In genomic region chr12:108515916-108516315, GRCh38 we compare ENCODE assay signal across 8 cellular contexts. TPM values are rescaled to one million over a fixed set of nuclear protein-coding genes. Genes with fewer than 3 reads are reported as not detected.
A peak's percentile ranks its signal among the peaks of the same experiment; 100 is the strongest.
DNase-seq lines count a peak whose midpoint lies in the region; ATAC-seq and TF ChIP-seq lines count a peak whose summit lies in the region.

No MANE protein-coding gene starts in this region.

- H3K27me3 ChIP-seq in DND-41 (ENCODE audit: insufficient read depth, low read length, poor library complexity) (no peaks in the 10 kb centered on the region), dorsolateral prefrontal cortex (no peaks in the 10 kb centered on the region), neuronal stem cell (ENCODE audit: control insufficient read depth in 3 of 3, insufficient read depth in 3 of 3, low read depth in 1 of 3, low read length in 3 of 3) (no peaks in the 10 kb centered on the region)

- H3K36me3 ChIP-seq in DND-41 (ENCODE audit: insufficient read depth, low read length) (peaks cover 42% of the 10 kb centered on the region), neuronal stem cell (replicated peaks in 1 of 2; ENCODE audit: control insufficient read depth in 2 of 2, insufficient read depth in 2 of 2, low read length in 2 of 2) (peaks cover 34 to 44% of the 10 kb centered on the region in 2 donors)

- peak overlapping the region; percentile 87 for H3K4me2 ChIP-seq in DND-41 (ENCODE audit: insufficient read depth, low read length)
- H3K4me2 ChIP-seq in neuronal stem cell (ENCODE audit: insufficient read depth, low read length, poor library complexity, severe bottlenecking), result peak overlapping the region; percentile 91

- no peak overlapping the region for H2BK120ac ChIP-seq in neuronal stem cell (ENCODE audit: low read depth, low read length)

- no peak overlapping the region for H4K8ac ChIP-seq in neuronal stem cell (ENCODE audit: low read depth, low read length)

- ATAC-seq in DND-41 (ENCODE audit: insufficient read depth, low read depth) (no peak), GM18868 (IDR thresholded peaks at IDR 0.05; ENCODE audit: unreplicated experiment) (no peak), GM19023 (IDR thresholded peaks at IDR 0.05; ENCODE audit: unreplicated experiment) (no peak), GM21515 (IDR thresholded peaks at IDR 0.05; ENCODE audit: unreplicated experiment) (no peak), HG02763 (IDR thresholded peaks at IDR 0.05; ENCODE audit: unreplicated experiment) (no peak)

- peak overlapping the region; percentile 30 for H3K23ac ChIP-seq in neuronal stem cell (ENCODE audit: low read depth, low read length, poor library complexity)

- H3K18ac ChIP-seq in neuronal stem cell (ENCODE audit: low read length), result no peak overlapping the region

- H3K4me3 ChIP-seq in DND-41 (ENCODE audit: low read depth in 1 of 2, low read length in 2 of 2) (peak overlapping the region; percentile 58 to 82), NB4 (ENCODE audit: low read depth, low read length) (peak overlapping the region; percentile 82), dorsolateral prefrontal cortex (peak overlapping the region; percentile 55 to 98 (median 89)), neuronal stem cell (ENCODE audit: low read length in 2 of 2) (peak overlapping the region; percentile 94 to 97)

- H3K9ac ChIP-seq in DND-41 (ENCODE audit: low read depth, low read length) (peak overlapping the region; percentile 76), neuronal stem cell (ENCODE audit: low read depth, low read length, poor library complexity) (peak overlapping the region; percentile 88)

- no peak overlapping the region for H2BK15ac ChIP-seq in neuronal stem cell (ENCODE audit: low read length)

- peak overlapping the region; percentile 9 for H3K14ac ChIP-seq in neuronal stem cell (ENCODE audit: low read length)

- peak overlapping the region; percentile 72 for H2BK5ac ChIP-seq in neuronal stem cell (ENCODE audit: low read length)

- H2BK12ac ChIP-seq in neuronal stem cell (ENCODE audit: low read length), result no peak overlapping the region

- peaks cover 7% of the 10 kb centered on the region for H3K79me1 ChIP-seq in neuronal stem cell (ENCODE audit: low read depth, low read length)

- H2AFZ ChIP-seq in DND-41 (ENCODE audit: low read depth, low read length), result peak overlapping the region; percentile 84; the same call in 1 of the 2 replicates
- peak overlapping the region; percentile 95 for H2AFZ ChIP-seq in neuronal stem cell (ENCODE audit: low read length)

- H3K9me3 ChIP-seq in DND-41 (ENCODE audit: insufficient read depth, low read length, severe bottlenecking) (no peaks in the 10 kb centered on the region), neuronal stem cell (replicated peaks in 1 of 2; ENCODE audit: control insufficient read depth in 2 of 2, insufficient read depth in 1 of 2, low read depth in 1 of 2, low read length in 2 of 2) (peaks cover 0 to 5% of the 10 kb centered on the region in 2 donors)

- no peak overlapping the region for H3K4ac ChIP-seq in neuronal stem cell (ENCODE audit: low read length)

- peaks cover 21% of the 10 kb centered on the region for H4K20me1 ChIP-seq in DND-41 (ENCODE audit: insufficient read depth, low read length)

- no CpG with 5 or more reads among the region's 5 CpGs for WGBS in neuronal stem cell (ENCODE audit: extremely low coverage in 2 of 2, insufficient read length in 2 of 2, insufficient replicate concordance in 1 of 2), 2 donors

- H4K91ac ChIP-seq in neuronal stem cell (ENCODE audit: low read depth, low read length, poor library complexity), result no peak overlapping the region

- peak overlapping the region; percentile 78 for H3K27ac ChIP-seq in DND-41 (ENCODE audit: low read length)
- H3K27ac ChIP-seq in dorsolateral prefrontal cortex, result peak overlapping the region in 20 of 59 donors; percentile 2 to 87 (median 70)
- H3K27ac ChIP-seq in neuronal stem cell (replicated peaks; ENCODE audit: low read length), result no peak overlapping the region

- H2AK5ac ChIP-seq in neuronal stem cell (ENCODE audit: low read depth, low read length), result peak overlapping the region; percentile 57

- no peak for TF ChIP-seq POLR2A in NB4 (IDR thresholded peaks at IDR 0.05; ENCODE audit: extremely low read depth, insufficient read length)

- peaks cover 20% of the 10 kb centered on the region for H3K79me2 ChIP-seq in DND-41 (ENCODE audit: insufficient read depth, low read length)

- H3K4me1 ChIP-seq in DND-41 (ENCODE audit: insufficient read depth, low read length) (peaks cover 39% of the 10 kb centered on the region), neuronal stem cell (ENCODE audit: control insufficient read depth in 2 of 2, insufficient read depth in 1 of 2, low read depth in 1 of 2, low read length in 2 of 2) (peaks cover 5 to 11% of the 10 kb centered on the region in 2 donors)

- intact Hi-C loops in dorsolateral prefrontal cortex (cut with DNase I), result loop anchor here (1.0 to 10.0 kb wide), 7 partner anchors 45 to 831 kb away; partner anchors contain the start of genes ISCU (in 1 of the 2), PRDM4 (in 1 of the 2), PWP1 (in 1 of the 2) and SART3 (in 1 of the 2)

- DNase-seq in DND-41 (peak; percentile 20), NB4 (ENCODE audit: low read depth) (peak; percentile 49), dorsolateral prefrontal cortex (no peak), neuronal stem cell (ENCODE audit: low spot score) (no peak)

- no peak for TF ChIP-seq CTCF in DND-41 (IDR thresholded peaks at IDR 0.05; ENCODE audit: borderline replicate concordance, extremely low read depth, low read length, poor library complexity, severe bottlenecking)
- TF ChIP-seq CTCF in NB4 (IDR thresholded peaks at IDR 0.05; ENCODE audit: low read depth, low read length), result no peak
- no peak for TF ChIP-seq CTCF in dorsolateral prefrontal cortex (IDR thresholded peaks at IDR 0.05 in 54 of 56, conservative IDR thresholded peaks at IDR 0.05 in 2 of 56; ENCODE audit: low read depth in 1 of 56, partially characterized antibody in 56 of 56)

RNA-seq across cellular contexts. Expression of gene FICD, which starts 0.8 kb away (rescaled TPM):
- 10 to 100 TPM in 23 of 120 experiments, 1 to 10 TPM in 97; 5.6 to 13.7 (median 8.3) TPM for total RNA-seq in dorsolateral prefrontal cortex
- 3.9 TPM for polyA plus RNA-seq in neuronal stem cell (2013, experiment 1 of 2)
- 3.6 TPM for polyA plus RNA-seq in neuronal stem cell (2013, experiment 2 of 2)

RNA-seq across cellular contexts. Expression of gene SART3, which starts 45.1 kb away (rescaled TPM):
- 10 to 100 TPM; 41.4 to 83.9 (median 63.1) TPM for total RNA-seq in dorsolateral prefrontal cortex
- polyA plus RNA-seq in neuronal stem cell (2013, experiment 1 of 2), result 39.6 TPM
- polyA plus RNA-seq in neuronal stem cell (2013, experiment 2 of 2), result 37.7 TPM

RNA-seq across cellular contexts. Expression of gene ISCU, which starts 46.5 kb away (rescaled TPM):
- 100 to 1,000 TPM; 120 to 322 (median 236) TPM for total RNA-seq in dorsolateral prefrontal cortex
- 94.0 TPM for polyA plus RNA-seq in neuronal stem cell (2013, experiment 1 of 2)
- 89.8 TPM for polyA plus RNA-seq in neuronal stem cell (2013, experiment 2 of 2)

Comparison
In these comparisons a context has a peak if more than half of its experiments do, and no peak if none do; other contexts are left out.
1. DNase-seq: peak in DND-41 (single experiment) and NB4 (single experiment); none in dorsolateral prefrontal cortex (0 of 10) and neuronal stem cell (single experiment).
2. Peak in every context shown above with its lines, with median percentiles within 50 percentile points of each other: H3K4me3 ChIP-seq.